In genomic region chr1:3009021-3009420, GRCh38 we compare ENCODE assay signal across 18 cellular contexts. TPM values are rescaled to one million over a fixed set of nuclear protein-coding genes. Genes with fewer than 3 reads are reported as not detected.
DNase-seq lines count a peak whose midpoint lies in the region; ATAC-seq, FAIRE-seq and TF ChIP-seq lines count a peak whose summit lies in the region.
"Had no signal": no experiment of that assay in that cellular context is flagged by ENCODE, and none has a peak within 500 bp of the region (broad histone marks: within the 10 kb centered on the region; RNA-seq: fewer than 3 reads in every experiment).

No MANE protein-coding gene starts in this region.

- H3K4me1 ChIP-seq in HEK293 (ENCODE audit: control insufficient read depth, insufficient read depth, low read length) (no peaks in the 10 kb centered on the region), kidney (ENCODE audit: control insufficient read depth in 1 of 2, insufficient read depth in 1 of 2, low read depth in 1 of 2, low read length in 2 of 2) (no peaks in the 10 kb centered on the region)

- peaks cover 12% of the 10 kb centered on the region for H3K27me3 Mint-ChIP-seq in activated naive CD4-positive, alpha-beta T cell treated with anti-CD3 and anti-CD28 coated beads for 36 hours (ENCODE audit: low read depth)

- H3K9ac ChIP-seq in kidney (ENCODE audit: low read length in 2 of 2), result no peak overlapping the region
- H3K9ac ChIP-seq: BLaER1 treated with 17β-estradiol and CSF1 and Interleukin-3, amounts not matched to agents 10 nM and 100 nM had no signal

- POLR2A ChIA-PET in HEK293 (lab: Yijun Ruan, JAX), result no interaction called here

- H3K9me3 ChIP-seq in HEK293 (ENCODE audit: control insufficient read depth, insufficient read depth, low read depth, low read length) (no peaks in the 10 kb centered on the region), kidney (ENCODE audit: control insufficient read depth in 1 of 2, low read length in 2 of 2) (peaks cover 4 to 7% of the 10 kb centered on the region in 2 donors)

- H3K27ac ChIP-seq in HEK293 (ENCODE audit: extremely low read depth, low read depth, low read length) (no peak overlapping the region), kidney (ENCODE audit: low read depth in 2 of 2, low read length in 2 of 2) (no peak overlapping the region)
- H3K27ac ChIP-seq: BLaER1 treated with 17β-estradiol and CSF1 and Interleukin-3, amounts not matched to agents 10 nM and 100 nM; HL-60 had no signal

- no peaks in the 10 kb centered on the region for H3K36me3 ChIP-seq in HEK293 (ENCODE audit: control insufficient read depth in 2 of 2, insufficient read depth in 1 of 2, low read length in 2 of 2)
- no peaks in the 10 kb centered on the region for H3K36me3 ChIP-seq in kidney (ENCODE audit: control insufficient read depth in 1 of 2, insufficient read depth in 2 of 2, low read length in 2 of 2)

- ATAC-seq in sciatic nerve (no peak), HG02973 (IDR thresholded peaks at IDR 0.05; ENCODE audit: unreplicated experiment) (no peak)

- H3K4me3 ChIP-seq in HEK293 (ENCODE audit: low read depth, low read length) (no peak overlapping the region), kidney (ENCODE audit: low read length in 2 of 2) (no peak overlapping the region)
- H3K4me3 ChIP-seq: BLaER1 treated with 17β-estradiol and CSF1 and Interleukin-3, amounts not matched to agents 10 nM and 100 nM had no signal

- TF ChIP-seq CTCF in HEK293 (tag by site-specific recombination; IDR thresholded peaks at IDR 0.05) (no peak), kidney (IDR thresholded peaks at IDR 0.05; ENCODE audit: borderline replicate concordance, extremely low read depth, insufficient read depth) (no peak)

- no peak for FAIRE-seq in kidney (lab: Jason Lieb, UNC)

- no peak overlapping the region for H3K4me3 Mint-ChIP-seq in activated naive CD4-positive, alpha-beta T cell treated with anti-CD3 and anti-CD28 coated beads for 36 hours
- H3K4me3 Mint-ChIP-seq: CD4-positive, alpha-beta T cell had no signal

- H3K36me3 Mint-ChIP-seq in activated naive CD4-positive, alpha-beta T cell treated with anti-CD3 and anti-CD28 coated beads for 36 hours (ENCODE audit: low read depth), result peaks cover 5% of the 10 kb centered on the region

- peaks cover 19% of the 10 kb centered on the region for H3K9me3 Mint-ChIP-seq in activated naive CD4-positive, alpha-beta T cell treated with anti-CD3 and anti-CD28 coated beads for 36 hours

- no peak overlapping the region for H3K27ac Mint-ChIP-seq in activated naive CD4-positive, alpha-beta T cell treated with anti-CD3 and anti-CD28 coated beads for 36 hours
- H3K27ac Mint-ChIP-seq: CD4-positive, alpha-beta T cell had no signal

- peaks cover 2% of the 10 kb centered on the region for H3K4me1 Mint-ChIP-seq in activated naive CD4-positive, alpha-beta T cell treated with anti-CD3 and anti-CD28 coated beads for 36 hours (ENCODE audit: low read depth)

- CTCF ChIA-PET in activated naive CD4-positive, alpha-beta T cell treated with anti-CD3 and anti-CD28 coated beads for 36 hours (lab: Charles Lee), result no interaction called here
- CTCF ChIA-PET in HEK293 (lab: Yijun Ruan, JAX), result no interaction called here

- intact Hi-C loops in activated naive CD4-positive, alpha-beta T cell treated with anti-CD3 and anti-CD28 coated beads for 36 hours (cut with micrococcal nuclease), result no loop called here
- intact Hi-C loops in kidney (cut with DNase I), result no loop called here
- intact Hi-C loops in sciatic nerve (cut with DNase I), result no loop called here

- DNase-seq in activated naive CD4-positive, alpha-beta T cell treated with anti-CD3 and anti-CD28 coated beads for 36 hours, result peak; percentile 2
- no peak for DNase-seq in activated naive CD4-positive, alpha-beta T cell (lab: John Stamatoyannopoulos, UW)
- peak; percentile 28 for DNase-seq in kidney
- peak; percentile 42 for DNase-seq in sciatic nerve (ENCODE audit: low spot score)
- DNase-seq in cortex of kidney (lab: John Stamatoyannopoulos, UW), result no peak
- DNase-seq in SKM-1 treated with dmso at 0.1 percent for 144 hours (lab: John Stamatoyannopoulos, UW; ENCODE audit: unreplicated experiment), result no peak
- DNase-seq: ACHN; Calu3; CD4-positive, alpha-beta T cell; DMS 273 treated with DMSO at 0.1 percent for 48 hours; HCEC 1CT had no signal

TF ChIP-seq in HEK293, 187 proteins besides CTCF, POLR2A, EP300 and RAD21:
- TF ChIP-seq ZNF132 (tag by site-specific recombination; IDR thresholded peaks at IDR 0.05; ENCODE audit: borderline replicate concordance) (no peak), TRIM28 (IDR thresholded peaks at IDR 0.05; ENCODE audit: borderline replicate concordance, low read length) (peak; percentile 19; the same call in 1 of the 2 replicates), ZNF26 (tag by site-specific recombination; IDR thresholded peaks at IDR 0.05) (no peak), ZNF174 (tag by site-specific recombination; IDR thresholded peaks at IDR 0.05) (no peak), ZFP3 (tag by site-specific recombination; IDR thresholded peaks at IDR 0.05; ENCODE audit: low read depth) (no peak), ZNF280C (tag by site-specific recombination; IDR thresholded peaks at IDR 0.05) (no peak), GLI2 (tag by site-specific recombination; IDR thresholded peaks at IDR 0.05; ENCODE audit: borderline replicate concordance, low read depth) (no peak)

RNA-seq across cellular contexts. Expression of gene ACTRT2, which starts 12.2 kb away (rescaled TPM):
- total RNA-seq in activated naive CD4-positive, alpha-beta T cell treated with anti-CD3 and anti-CD28 coated beads for 36 hours, result not detected
- total RNA-seq in kidney (not detected), sciatic nerve (not detected)
- not detected for polyA plus RNA-seq in kidney (ENCODE audit: insufficient read depth, low read depth, low replicate concordance)
- total RNA-seq: A172; Calu3; CD4-positive, alpha-beta T cell; Daoy; H4 had no signal

RNA-seq across cellular contexts. Expression of gene PRDM16, which starts 60.0 kb away (rescaled TPM):
- under 1 TPM; 0.05 to 0.20 TPM for total RNA-seq in activated naive CD4-positive, alpha-beta T cell treated with anti-CD3 and anti-CD28 coated beads for 36 hours
- total RNA-seq in kidney (21.9 TPM), sciatic nerve (31.3 TPM)
- 3.0 TPM for polyA plus RNA-seq in kidney (ENCODE audit: insufficient read depth, low read depth, low replicate concordance)
- total RNA-seq: CD4-positive, alpha-beta T cell had no signal

Comparison
In these comparisons a context has a peak if more than half of its experiments do, and no peak if none do; other contexts are left out.
1. DNase-seq: peak in activated naive CD4-positive, alpha-beta T cell treated with anti-CD3 and anti-CD28 coated beads for 36 hours (single experiment), kidney (single experiment) and sciatic nerve (single experiment); none in activated naive CD4-positive, alpha-beta T cell (0 of 4), cortex of kidney (single experiment) and SKM-1 treated with dmso at 0.1 percent for 144 hours (single experiment).
2. RNA of gene PRDM16, which starts 60.0 kb away (total RNA-seq): 31.3 TPM in sciatic nerve (single experiment) and 21.9 TPM in kidney (single experiment); 0.05 to 0.20 TPM in activated naive CD4-positive, alpha-beta T cell treated with anti-CD3 and anti-CD28 coated beads for 36 hours; every median in the first group is over 10 times any median in the second.